13 cellular contexts compared by ENCODE assay signal in genomic region chr20:33693741-33694645, GRCh38. TPM values are rescaled to one million over a fixed set of nuclear protein-coding genes. Genes with fewer than 3 reads are reported as not detected.
A peak's percentile ranks its signal among the peaks of the same experiment; 100 is the strongest.
DNase-seq lines count a peak whose midpoint lies in the region; ATAC-seq and TF ChIP-seq lines count a peak whose summit lies in the region.
"Had no signal": no experiment of that assay in that cellular context is flagged by ENCODE, and none has a peak within 500 bp of the region (broad histone marks: within the 10 kb centered on the region; RNA-seq: fewer than 3 reads in every experiment).

No MANE protein-coding gene starts in this region.

- no peaks in the 10 kb centered on the region for H3K36me3 Mint-ChIP-seq in chondrocyte (ENCODE audit: low read depth)
- H3K36me3 Mint-ChIP-seq: CD4-positive, CD25-positive, alpha-beta regulatory T cell had no signal

- TF ChIP-seq CTCF in AG10803 (conservative IDR thresholded peaks at IDR 0.05; ENCODE audit: low read length) (no peak), OCI-LY1 (IDR thresholded peaks at IDR 0.05; ENCODE audit: low read length) (no peak), chondrocyte (IDR thresholded peaks at IDR 0.05) (no peak)

- no peaks in the 10 kb centered on the region for H3K27me3 ChIP-seq in OCI-LY1 (ENCODE audit: insufficient read depth, low read length)

- H3K9ac ChIP-seq in OCI-LY1 (ENCODE audit: low read length), result peak overlapping the region; percentile 31; the same call in 1 of the 2 replicates

- H3K4me2 ChIP-seq in OCI-LY1 (ENCODE audit: low read length), result no peak overlapping the region

- H3K9me2 ChIP-seq in OCI-LY1 (ENCODE audit: low read depth, low read length), result no peaks in the 10 kb centered on the region

- 0 out of 2 replicates have a peak overlapping the region, but pooled peaks have one; percentile 48 for H2AFZ ChIP-seq in OCI-LY1 (ENCODE audit: low read length)

- H3K4me3 Mint-ChIP-seq in chondrocyte (ENCODE audit: unreplicated experiment), result no peak overlapping the region
- H3K4me3 Mint-ChIP-seq: CD4-positive, CD25-positive, alpha-beta regulatory T cell; naive thymus-derived CD4-positive, alpha-beta T cell had no signal

- H3K79me2 ChIP-seq in OCI-LY1 (ENCODE audit: insufficient read depth, low read length), result no peaks in the 10 kb centered on the region

- no peaks in the 10 kb centered on the region for H3K9me3 Mint-ChIP-seq in chondrocyte (ENCODE audit: low read depth)
- H3K9me3 Mint-ChIP-seq: CD4-positive, CD25-positive, alpha-beta regulatory T cell had no signal

- H3K27me3 Mint-ChIP-seq in chondrocyte (ENCODE audit: low read depth), result no peaks in the 10 kb centered on the region
- H3K27me3 Mint-ChIP-seq: CD4-positive, CD25-positive, alpha-beta regulatory T cell; naive thymus-derived CD4-positive, alpha-beta T cell had no signal

- no peaks in the 10 kb centered on the region for H3K36me3 ChIP-seq in OCI-LY1 (ENCODE audit: insufficient read depth, low read length)

- H3K27ac ChIP-seq in OCI-LY1 (ENCODE audit: low read depth, low read length, poor library complexity, severe bottlenecking), result peak overlapping the region; percentile 76

- CTCF ChIA-PET in HEK293T (lab: Yijun Ruan, JAX), result interaction anchor here (0.8 to 1.1 kb wide), 2 partner anchors 10 to 27 kb away, joined by 3 read pairs; no protein-coding TSS in a partner anchor

- DNase-seq in AG10803 (ENCODE audit: low read depth), result peak; percentile 24
- peak; percentile 73 for DNase-seq in Right ventricle myocardium superior
- peak; percentile 46 for DNase-seq in occipital lobe (lab: John Stamatoyannopoulos, UW)
- DNase-seq in HEK293T (ENCODE audit: extremely low spot score), result no peak
- DNase-seq in chondrocyte (ENCODE audit: low spot score), result no peak
- no peak for DNase-seq in KBM-7
- DNase-seq: activated T-cell treated with anti-CD3 and anti-CD28 coated beads for 4 hours; CD4-positive, CD25-positive, alpha-beta regulatory T cell; naive thymus-derived CD4-positive, alpha-beta T cell had no signal

- in situ Hi-C loops in KBM-7 (cut with MboI; ENCODE audit: low pct_unique_long_range_greater_than_20kb, low sequenced_read_pairs), result no loop called here

- H3K9me3 ChIP-seq in OCI-LY1 (ENCODE audit: low read length), result no peaks in the 10 kb centered on the region

- peaks cover 3% of the 10 kb centered on the region for H3K4me1 Mint-ChIP-seq in chondrocyte (ENCODE audit: low read depth)

- intact Hi-C loops in Right ventricle myocardium superior (cut with DNase I), result no loop called here

- no peaks in the 10 kb centered on the region for H3F3A ChIP-seq in OCI-LY1 (ENCODE audit: insufficient read depth, low read length)

- ATAC-seq in Right ventricle myocardium superior (ENCODE audit: poor library complexity), result peak; percentile 73
- no peak for ATAC-seq in activated CD4-positive, CD25-positive, alpha-beta regulatory T cell treated with anti-CD3 and anti-CD28 coated beads, Interleukin-2, amount 50 U/mL, for 24 hours
- ATAC-seq: K562; naive thymus-derived CD4-positive, alpha-beta T cell had no signal

- H4K20me1 ChIP-seq in OCI-LY1 (ENCODE audit: insufficient read depth, low read length), result no peaks in the 10 kb centered on the region

- H3K4me3 ChIP-seq in AG10803 (ENCODE audit: low read length) (no peak overlapping the region), OCI-LY1 (ENCODE audit: low read depth, low read length, poor library complexity, severe bottlenecking) (no peak overlapping the region)
- H3K4me3 ChIP-seq: K562 had no signal

- POLR2A ChIA-PET in HEK293T (lab: Yijun Ruan, JAX), result interaction anchor here (1.0 to 1.6 kb wide), 3 partner anchors 9 to 26 kb away, joined by 3 to 7 read pairs (median 4); partner anchors contain the start of gene PXMP4

- peaks cover 44% of the 10 kb centered on the region for H3K4me1 ChIP-seq in OCI-LY1 (ENCODE audit: insufficient read depth, low read length, severe bottlenecking)

- H3K27ac Mint-ChIP-seq in chondrocyte (ENCODE audit: unreplicated experiment), result no peak overlapping the region

TF ChIP-seq in HEK293T, 16 proteins besides CTCF, POLR2A, EP300 and RAD21:
- TF ChIP-seq HDGF (IDR thresholded peaks at IDR 0.05; ENCODE audit: borderline replicate concordance), result no peak

RNA-seq across cellular contexts. Expression of gene E2F1, which starts 7.8 kb away (rescaled TPM):
- total RNA-seq in Right ventricle myocardium superior, result 1.1 TPM
- total RNA-seq in occipital lobe, result 2.2 TPM
- 7.5 to 17.0 TPM (median 7.6 TPM) in 3 replicates for total RNA-seq in chondrocyte

RNA-seq across cellular contexts. Expression of gene NECAB3, which starts 19.8 kb away (rescaled TPM):
- total RNA-seq in Right ventricle myocardium superior (69.4 TPM), occipital lobe (27.8 TPM), chondrocyte (23.5 to 35.5 TPM (median 32.5 TPM) in 3 replicates)

RNA-seq across cellular contexts. Expression of gene PXMP4, which starts 26.1 kb away (rescaled TPM):
- total RNA-seq in Right ventricle myocardium superior (11.7 TPM), occipital lobe (12.5 TPM), chondrocyte (4.9 to 6.7 TPM (median 6.4 TPM) in 3 replicates)

RNA-seq across cellular contexts. Expression of gene ACTL10, which starts 27.2 kb away (rescaled TPM):
- total RNA-seq in Right ventricle myocardium superior, result 0.22 TPM
- 1.1 TPM for total RNA-seq in occipital lobe
- 0.60 to 2.5 TPM (median 2.3 TPM) in 3 replicates for total RNA-seq in chondrocyte

RNA-seq across cellular contexts. Expression of gene C20orf144, which starts 31.9 kb away (rescaled TPM):
- total RNA-seq in Right ventricle myocardium superior (not detected), occipital lobe (not detected), chondrocyte (0.10 to 0.17 TPM in 2 of 3 replicates, not detected in the other)
- total RNA-seq: CD4-positive, CD25-positive, alpha-beta regulatory T cell; glomerular endothelial cell had no signal

Comparison
In these comparisons a context has a peak if more than half of its experiments do, and no peak if none do; other contexts are left out.
1. DNase-seq: peak in AG10803 (single experiment), Right ventricle myocardium superior (single experiment) and occipital lobe (single experiment); none in HEK293T (single experiment), chondrocyte (single experiment) and KBM-7 (single experiment).